ENCODE assay signal across 1 cellular context in the genomic region with DNA sequence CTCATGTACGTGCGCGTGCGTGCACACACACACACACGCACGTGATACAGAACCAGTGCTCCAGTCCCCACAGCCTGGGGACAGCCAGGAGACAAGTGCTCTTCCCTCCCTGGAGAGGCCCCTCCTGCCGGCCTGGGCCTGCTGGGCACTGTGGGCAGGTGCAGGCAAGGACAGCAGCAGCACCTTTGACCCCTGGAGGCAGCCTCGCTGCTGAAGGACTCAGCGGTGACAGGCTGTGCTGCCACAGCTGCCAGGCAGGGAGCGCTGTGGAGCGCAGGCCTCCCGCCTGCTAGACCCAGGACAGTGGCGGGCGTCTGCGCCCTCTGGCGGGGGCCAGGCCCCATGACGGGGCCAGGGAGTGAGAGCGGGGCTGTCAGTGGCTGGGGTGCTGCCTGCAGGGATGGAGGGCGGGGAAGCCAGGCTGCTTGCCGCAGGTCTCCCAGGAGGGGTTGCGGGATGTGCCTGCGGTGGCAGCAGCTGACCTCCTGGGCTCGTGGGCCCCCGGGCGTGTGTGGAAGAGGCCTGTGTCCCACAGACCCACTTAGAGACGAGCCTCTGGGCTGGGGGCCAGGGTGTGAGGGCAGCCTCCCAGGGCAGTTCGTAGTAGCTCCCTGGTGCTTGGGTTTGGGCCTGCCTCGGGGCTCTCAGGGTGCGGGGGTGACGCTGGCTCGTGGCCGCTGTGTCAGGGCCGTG.
TF ChIP-seq lines count a peak whose summit lies in the region.

No MANE protein-coding gene starts in this region.

TF ChIP-seq in K562, 482 proteins besides CTCF, POLR2A, EP300 and RAD21 (continued from another document and continues in another):
- no peak for TF ChIP-seq ATF1 (CRISPR knock-in tag; IDR thresholded peaks at IDR 0.05)
- peak; percentile 57 for TF ChIP-seq ATF1 (tag; IDR thresholded peaks at IDR 0.05)
- TF ChIP-seq CBFA2T2 (conservative IDR thresholded peaks at IDR 0.05): no peak
- TF ChIP-seq, protein P1, sequence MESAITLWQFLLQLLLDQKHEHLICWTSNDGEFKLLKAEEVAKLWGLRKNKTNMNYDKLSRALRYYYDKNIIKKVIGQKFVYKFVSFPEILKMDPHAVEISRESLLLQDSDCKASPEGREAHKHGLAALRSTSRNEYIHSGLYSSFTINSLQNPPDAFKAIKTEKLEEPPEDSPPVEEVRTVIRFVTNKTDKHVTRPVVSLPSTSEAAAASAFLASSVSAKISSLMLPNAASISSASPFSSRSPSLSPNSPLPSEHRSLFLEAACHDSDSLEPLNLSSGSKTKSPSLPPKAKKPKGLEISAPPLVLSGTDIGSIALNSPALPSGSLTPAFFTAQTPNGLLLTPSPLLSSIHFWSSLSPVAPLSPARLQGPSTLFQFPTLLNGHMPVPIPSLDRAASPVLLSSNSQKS (CRISPR knock-in tag; IDR thresholded peaks at IDR 0.05): no peak
- no peak for TF ChIP-seq NR4A1 (CRISPR knock-in tag; IDR thresholded peaks at IDR 0.05)
- TF ChIP-seq NR4A1 (tag; IDR thresholded peaks at IDR 0.05): no peak
- no peak for TF ChIP-seq ZNF75A (CRISPR knock-in tag; IDR thresholded peaks at IDR 0.05)
- no peak for TF ChIP-seq ZNF699 (CRISPR knock-in tag; IDR thresholded peaks at IDR 0.05; ENCODE audit: insufficient replicate concordance)
- TF ChIP-seq ZNF24 (IDR thresholded peaks at IDR 0.05): peak; percentile 57; the same call in 1 of the 2 replicates
- no peak for TF ChIP-seq HNRNPH1 (optimal IDR thresholded peaks at IDR 0.05; ENCODE audit: low read depth, low read length)
- TF ChIP-seq, protein P2, sequence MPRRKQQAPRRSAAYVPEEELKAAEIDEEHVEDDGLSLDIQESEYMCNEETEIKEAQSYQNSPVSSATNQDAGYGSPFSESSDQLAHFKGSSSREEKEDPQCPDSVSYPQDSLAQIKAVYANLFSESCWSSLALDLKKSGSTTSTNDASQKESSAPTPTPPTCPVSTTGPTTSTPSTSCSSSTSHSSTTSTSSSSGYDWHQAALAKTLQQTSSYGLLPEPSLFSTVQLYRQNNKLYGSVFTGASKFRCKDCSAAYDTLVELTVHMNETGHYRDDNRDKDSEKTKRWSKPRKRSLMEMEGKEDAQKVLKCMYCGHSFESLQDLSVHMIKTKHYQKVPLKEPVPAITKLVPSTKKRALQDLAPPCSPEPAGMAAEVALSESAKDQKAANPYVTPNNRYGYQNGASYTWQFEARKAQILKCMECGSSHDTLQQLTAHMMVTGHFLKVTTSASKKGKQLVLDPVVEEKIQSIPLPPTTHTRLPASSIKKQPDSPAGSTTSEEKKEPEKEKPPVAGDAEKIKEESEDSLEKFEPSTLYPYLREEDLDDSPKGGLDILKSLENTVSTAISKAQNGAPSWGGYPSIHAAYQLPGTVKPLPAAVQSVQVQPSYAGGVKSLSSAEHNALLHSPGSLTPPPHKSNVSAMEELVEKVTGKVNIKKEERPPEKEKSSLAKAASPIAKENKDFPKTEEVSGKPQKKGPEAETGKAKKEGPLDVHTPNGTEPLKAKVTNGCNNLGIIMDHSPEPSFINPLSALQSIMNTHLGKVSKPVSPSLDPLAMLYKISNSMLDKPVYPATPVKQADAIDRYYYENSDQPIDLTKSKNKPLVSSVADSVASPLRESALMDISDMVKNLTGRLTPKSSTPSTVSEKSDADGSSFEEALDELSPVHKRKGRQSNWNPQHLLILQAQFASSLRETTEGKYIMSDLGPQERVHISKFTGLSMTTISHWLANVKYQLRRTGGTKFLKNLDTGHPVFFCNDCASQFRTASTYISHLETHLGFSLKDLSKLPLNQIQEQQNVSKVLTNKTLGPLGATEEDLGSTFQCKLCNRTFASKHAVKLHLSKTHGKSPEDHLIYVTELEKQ (CRISPR knock-in tag; IDR thresholded peaks at IDR 0.05): no peak
- no peak for TF ChIP-seq STAT5A (IDR thresholded peaks at IDR 0.05; ENCODE audit: borderline replicate concordance, low read length)
- TF ChIP-seq ELF4 (CRISPR knock-in tag; IDR thresholded peaks at IDR 0.05): no peak
- no peak for TF ChIP-seq TFE3 (CRISPR knock-in tag; IDR thresholded peaks at IDR 0.05)
- TF ChIP-seq IRF1 (CRISPR knock-in tag; IDR thresholded peaks at IDR 0.05; ENCODE audit: borderline replicate concordance): no peak
- no peak for TF ChIP-seq ZNF589 (CRISPR knock-in tag; IDR thresholded peaks at IDR 0.05; ENCODE audit: low read depth)
- TF ChIP-seq ZFX (CRISPR knock-in tag; IDR thresholded peaks at IDR 0.05): no peak
- no peak for TF ChIP-seq ZNF707 (CRISPR knock-in tag; conservative IDR thresholded peaks at IDR 0.05)
- TF ChIP-seq FOXP1 (CRISPR knock-in tag; IDR thresholded peaks at IDR 0.05): no peak; the same call in 1 of the 2 replicates
- peak; percentile 34 to 50; a peak in 2 of 4 replicates for TF ChIP-seq NRF1 (conservative IDR thresholded peaks at IDR 0.05 in 1 of 2, IDR thresholded peaks at IDR 0.05 in 1 of 2)
- TF ChIP-seq HDAC2 (IDR thresholded peaks at IDR 0.05): no peak
- peak; percentile 50; the same call in 1 of the 2 replicates for TF ChIP-seq SOX6 (IDR thresholded peaks at IDR 0.05)
- no peak for TF ChIP-seq CREB5 (CRISPR knock-in tag; IDR thresholded peaks at IDR 0.05)
- TF ChIP-seq, protein P3, sequence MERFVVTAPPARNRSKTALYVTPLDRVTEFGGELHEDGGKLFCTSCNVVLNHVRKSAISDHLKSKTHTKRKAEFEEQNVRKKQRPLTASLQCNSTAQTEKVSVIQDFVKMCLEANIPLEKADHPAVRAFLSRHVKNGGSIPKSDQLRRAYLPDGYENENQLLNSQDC (CRISPR knock-in tag; IDR thresholded peaks at IDR 0.05): no peak
- TF ChIP-seq NR1H2 (CRISPR knock-in tag; IDR thresholded peaks at IDR 0.05): no peak
- TF ChIP-seq, protein P4, sequence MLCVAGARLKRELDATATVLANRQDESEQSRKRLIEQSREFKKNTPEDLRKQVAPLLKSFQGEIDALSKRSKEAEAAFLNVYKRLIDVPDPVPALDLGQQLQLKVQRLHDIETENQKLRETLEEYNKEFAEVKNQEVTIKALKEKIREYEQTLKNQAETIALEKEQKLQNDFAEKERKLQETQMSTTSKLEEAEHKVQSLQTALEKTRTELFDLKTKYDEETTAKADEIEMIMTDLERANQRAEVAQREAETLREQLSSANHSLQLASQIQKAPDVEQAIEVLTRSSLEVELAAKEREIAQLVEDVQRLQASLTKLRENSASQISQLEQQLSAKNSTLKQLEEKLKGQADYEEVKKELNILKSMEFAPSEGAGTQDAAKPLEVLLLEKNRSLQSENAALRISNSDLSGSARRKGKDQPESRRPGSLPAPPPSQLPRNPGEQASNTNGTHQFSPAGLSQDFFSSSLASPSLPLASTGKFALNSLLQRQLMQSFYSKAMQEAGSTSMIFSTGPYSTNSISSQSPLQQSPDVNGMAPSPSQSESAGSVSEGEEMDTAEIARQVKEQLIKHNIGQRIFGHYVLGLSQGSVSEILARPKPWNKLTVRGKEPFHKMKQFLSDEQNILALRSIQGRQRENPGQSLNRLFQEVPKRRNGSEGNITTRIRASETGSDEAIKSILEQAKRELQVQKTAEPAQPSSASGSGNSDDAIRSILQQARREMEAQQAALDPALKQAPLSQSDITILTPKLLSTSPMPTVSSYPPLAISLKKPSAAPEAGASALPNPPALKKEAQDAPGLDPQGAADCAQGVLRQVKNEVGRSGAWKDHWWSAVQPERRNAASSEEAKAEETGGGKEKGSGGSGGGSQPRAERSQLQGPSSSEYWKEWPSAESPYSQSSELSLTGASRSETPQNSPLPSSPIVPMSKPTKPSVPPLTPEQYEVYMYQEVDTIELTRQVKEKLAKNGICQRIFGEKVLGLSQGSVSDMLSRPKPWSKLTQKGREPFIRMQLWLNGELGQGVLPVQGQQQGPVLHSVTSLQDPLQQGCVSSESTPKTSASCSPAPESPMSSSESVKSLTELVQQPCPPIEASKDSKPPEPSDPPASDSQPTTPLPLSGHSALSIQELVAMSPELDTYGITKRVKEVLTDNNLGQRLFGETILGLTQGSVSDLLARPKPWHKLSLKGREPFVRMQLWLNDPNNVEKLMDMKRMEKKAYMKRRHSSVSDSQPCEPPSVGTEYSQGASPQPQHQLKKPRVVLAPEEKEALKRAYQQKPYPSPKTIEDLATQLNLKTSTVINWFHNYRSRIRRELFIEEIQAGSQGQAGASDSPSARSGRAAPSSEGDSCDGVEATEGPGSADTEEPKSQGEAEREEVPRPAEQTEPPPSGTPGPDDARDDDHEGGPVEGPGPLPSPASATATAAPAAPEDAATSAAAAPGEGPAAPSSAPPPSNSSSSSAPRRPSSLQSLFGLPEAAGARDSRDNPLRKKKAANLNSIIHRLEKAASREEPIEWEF (CRISPR knock-in tag; IDR thresholded peaks at IDR 0.05): no peak
- TF ChIP-seq, protein P5, sequence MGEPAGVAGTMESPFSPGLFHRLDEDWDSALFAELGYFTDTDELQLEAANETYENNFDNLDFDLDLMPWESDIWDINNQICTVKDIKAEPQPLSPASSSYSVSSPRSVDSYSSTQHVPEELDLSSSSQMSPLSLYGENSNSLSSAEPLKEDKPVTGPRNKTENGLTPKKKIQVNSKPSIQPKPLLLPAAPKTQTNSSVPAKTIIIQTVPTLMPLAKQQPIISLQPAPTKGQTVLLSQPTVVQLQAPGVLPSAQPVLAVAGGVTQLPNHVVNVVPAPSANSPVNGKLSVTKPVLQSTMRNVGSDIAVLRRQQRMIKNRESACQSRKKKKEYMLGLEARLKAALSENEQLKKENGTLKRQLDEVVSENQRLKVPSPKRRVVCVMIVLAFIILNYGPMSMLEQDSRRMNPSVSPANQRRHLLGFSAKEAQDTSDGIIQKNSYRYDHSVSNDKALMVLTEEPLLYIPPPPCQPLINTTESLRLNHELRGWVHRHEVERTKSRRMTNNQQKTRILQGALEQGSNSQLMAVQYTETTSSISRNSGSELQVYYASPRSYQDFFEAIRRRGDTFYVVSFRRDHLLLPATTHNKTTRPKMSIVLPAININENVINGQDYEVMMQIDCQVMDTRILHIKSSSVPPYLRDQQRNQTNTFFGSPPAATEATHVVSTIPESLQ (CRISPR knock-in tag; IDR thresholded peaks at IDR 0.05): no peak
- no peak for TF ChIP-seq ZSCAN29 (IDR thresholded peaks at IDR 0.05)
- TF ChIP-seq ZNF274 (IDR thresholded peaks at IDR 0.05; ENCODE audit: borderline replicate concordance, low read depth, low read length): no peak; the same call in 1 of the 2 replicates
- no peak for TF ChIP-seq GMEB1 (CRISPR knock-in tag; IDR thresholded peaks at IDR 0.05)
- no peak for TF ChIP-seq CBFA2T3 (IDR thresholded peaks at IDR 0.05)
- no peak for TF ChIP-seq TARDBP (IDR thresholded peaks at IDR 0.05)
- no peak for TF ChIP-seq COPS2 (conservative IDR thresholded peaks at IDR 0.05)
- TF ChIP-seq ZNF253 (CRISPR knock-in tag; conservative IDR thresholded peaks at IDR 0.05): no peak
- TF ChIP-seq, protein P6, sequence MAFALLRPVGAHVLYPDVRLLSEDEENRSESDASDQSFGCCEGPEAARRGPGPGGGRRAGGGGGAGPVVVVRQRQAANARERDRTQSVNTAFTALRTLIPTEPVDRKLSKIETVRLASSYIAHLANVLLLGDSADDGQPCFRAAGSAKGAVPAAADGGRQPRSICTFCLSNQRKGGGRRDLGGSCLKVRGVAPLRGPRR (CRISPR knock-in tag; IDR thresholded peaks at IDR 0.05): no peak
- TF ChIP-seq, protein P7, sequence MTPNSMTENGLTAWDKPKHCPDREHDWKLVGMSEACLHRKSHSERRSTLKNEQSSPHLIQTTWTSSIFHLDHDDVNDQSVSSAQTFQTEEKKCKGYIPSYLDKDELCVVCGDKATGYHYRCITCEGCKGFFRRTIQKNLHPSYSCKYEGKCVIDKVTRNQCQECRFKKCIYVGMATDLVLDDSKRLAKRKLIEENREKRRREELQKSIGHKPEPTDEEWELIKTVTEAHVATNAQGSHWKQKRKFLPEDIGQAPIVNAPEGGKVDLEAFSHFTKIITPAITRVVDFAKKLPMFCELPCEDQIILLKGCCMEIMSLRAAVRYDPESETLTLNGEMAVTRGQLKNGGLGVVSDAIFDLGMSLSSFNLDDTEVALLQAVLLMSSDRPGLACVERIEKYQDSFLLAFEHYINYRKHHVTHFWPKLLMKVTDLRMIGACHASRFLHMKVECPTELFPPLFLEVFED (CRISPR knock-in tag; conservative IDR thresholded peaks at IDR 0.05): no peak
- TF ChIP-seq ILF3 (IDR thresholded peaks at IDR 0.05; ENCODE audit: borderline replicate concordance): no peak
